8 cellular contexts compared by ENCODE assay signal in genomic region chr16:3305109-3306068, GRCh38. TPM values are rescaled to one million over a fixed set of nuclear protein-coding genes. Genes with fewer than 3 reads are reported as not detected.
A peak's percentile ranks its signal among the peaks of the same experiment; 100 is the strongest.
DNase-seq lines count a peak whose midpoint lies in the region; ATAC-seq and TF ChIP-seq lines count a peak whose summit lies in the region.

TIGD7 (minus strand) TSS chr16:3305430; CDS start chr16:3300614, 4,816 bp downstream.
ZNF75A (plus strand) TSS chr16:3305497; CDS start chr16:3308429, 2,932 bp downstream.

- peak within 1 kb of the TSS; percentile 94 for H3K27ac Mint-ChIP-seq in neural crest cell (ENCODE audit: unreplicated experiment)
- peak within 1 kb of the TSS; percentile 83 to 86 for H3K27ac Mint-ChIP-seq in stimulated activated naive CD8-positive, alpha-beta T cell treated with anti-CD3 and anti-CD28 coated beads, Interleukin-15, amount 100 ng/mL, for 72 hours

- no peaks in the 10 kb centered on the region for H4K20me1 ChIP-seq in KMS-11 (ENCODE audit: insufficient read depth)

- peak within 1 kb of the TSS; percentile 85 for H3K4me3 Mint-ChIP-seq in neural crest cell
- H3K4me3 Mint-ChIP-seq in stimulated activated naive CD8-positive, alpha-beta T cell treated with anti-CD3 and anti-CD28 coated beads, Interleukin-15, amount 100 ng/mL, for 72 hours = peak within 1 kb of the TSS; percentile 80 to 87

- TF ChIP-seq CTCF in KMS-11 (conservative IDR thresholded peaks at IDR 0.05; ENCODE audit: low read depth, low read length) = 0 out of 2 replicates have a peak, but pooled peaks have one; percentile 22
- TF ChIP-seq CTCF in fibroblast of villous mesenchyme (IDR thresholded peaks at IDR 0.05; ENCODE audit: insufficient read depth, low read depth, low read length) = no peak
- peak; percentile 17 for TF ChIP-seq CTCF in neural crest cell (conservative IDR thresholded peaks at IDR 0.05)

- peak within 1 kb of the TSS; percentile 74 for H3K9ac ChIP-seq in KMS-11

- H3K9me3 Mint-ChIP-seq in neural crest cell = peaks cover 30% of the 10 kb centered on the region
- H3K9me3 Mint-ChIP-seq in stimulated activated naive CD8-positive, alpha-beta T cell treated with anti-CD3 and anti-CD28 coated beads, Interleukin-15, amount 100 ng/mL, for 72 hours = peaks cover 27 to 47% of the 10 kb centered on the region in 2 donors

- H3K27me3 ChIP-seq in KMS-11 (ENCODE audit: insufficient read depth, low read depth) = no peaks in the 10 kb centered on the region

- H3K4me2 ChIP-seq in KMS-11 = peak within 1 kb of the TSS; percentile 50

- H3K36me3 Mint-ChIP-seq in neural crest cell (ENCODE audit: low read depth) = peaks cover 69% of the 10 kb centered on the region

- H3K4me3 ChIP-seq in KMS-11 (IDR thresholded peaks at IDR 0.05; ENCODE audit: insufficient read depth, low read depth, low read length) = peak within 1 kb of the TSS; percentile 49
- peak within 1 kb of the TSS; percentile 84 for H3K4me3 ChIP-seq in fibroblast of villous mesenchyme (ENCODE audit: low read depth, low read length)

- H3K4me1 ChIP-seq in KMS-11 (ENCODE audit: low read depth, poor library complexity, severe bottlenecking) = peaks cover 10% of the 10 kb centered on the region

- ATAC-seq in GM21723 (IDR thresholded peaks at IDR 0.05; ENCODE audit: unreplicated experiment) = peak; percentile 94
- ATAC-seq in stimulated activated naive CD8-positive, alpha-beta T cell treated with anti-CD3 and anti-CD28 coated beads, Interleukin-15, amount 100 ng/mL, for 72 hours = peak; percentile 99

- no peaks in the 10 kb centered on the region for H3K27me3 Mint-ChIP-seq in neural crest cell (ENCODE audit: low read depth)
- H3K27me3 Mint-ChIP-seq in stimulated activated naive CD8-positive, alpha-beta T cell treated with anti-CD3 and anti-CD28 coated beads, Interleukin-15, amount 100 ng/mL, for 72 hours = no peaks in the 10 kb centered on the region

- DNase-seq in DMS79 (lab: John Stamatoyannopoulos, UW) (peak; percentile 75), SHP77 (lab: John Stamatoyannopoulos, UW) (peak; percentile 50 to 58), activated gamma-delta T cell (lab: John Stamatoyannopoulos, UW) (peak; percentile 60), fibroblast of villous mesenchyme (ENCODE audit: low read depth) (peak; percentile 93), neural crest cell (ENCODE audit: low read depth, low spot score) (peak; percentile 69)
- peak; percentile 88 to 89 for DNase-seq in stimulated activated naive CD8-positive, alpha-beta T cell treated with anti-CD3 and anti-CD28 coated beads, Interleukin-15, amount 100 ng/mL, for 72 hours

- H3K27ac ChIP-seq in KMS-11 = peak within 1 kb of the TSS; percentile 84

- peak within 1 kb of the TSS; percentile 79 for H2AFZ ChIP-seq in KMS-11 (ENCODE audit: low read depth)

- peaks cover 20% of the 10 kb centered on the region for H3K79me2 ChIP-seq in KMS-11 (ENCODE audit: insufficient read depth, low read depth)

- peaks cover 9% of the 10 kb centered on the region for H3K4me1 Mint-ChIP-seq in neural crest cell
- H3K4me1 Mint-ChIP-seq in stimulated activated naive CD8-positive, alpha-beta T cell treated with anti-CD3 and anti-CD28 coated beads, Interleukin-15, amount 100 ng/mL, for 72 hours = peaks cover 17% of the 10 kb centered on the region

- H3K36me3 ChIP-seq in KMS-11 (ENCODE audit: insufficient read depth) = peaks cover 12% of the 10 kb centered on the region; the same call in 1 of the 2 replicates

RNA-seq across cellular contexts. Expression of gene TIGD7, which starts in this region (rescaled TPM):
- total RNA-seq in fibroblast of villous mesenchyme = 4.2 and 7.3 TPM in 2 replicates
- 5.2 and 6.6 TPM in 2 replicates for total RNA-seq in neural crest cell

RNA-seq across cellular contexts. Expression of gene ZNF75A, which starts in this region (rescaled TPM):
- 19.0 and 25.5 TPM in 2 replicates for total RNA-seq in fibroblast of villous mesenchyme
- total RNA-seq in neural crest cell = 43.8 and 48.9 TPM in 2 replicates

Comparison
In these comparisons a context has a peak if more than half of its experiments do, and no peak if none do; other contexts are left out.
1. Peak in every context shown above with its lines: DNase-seq, ATAC-seq, H3K4me3 ChIP-seq and H3K27ac ChIP-seq.